Comparison of ENCODE assay signal across 8 cellular contexts in the genomic region with DNA sequence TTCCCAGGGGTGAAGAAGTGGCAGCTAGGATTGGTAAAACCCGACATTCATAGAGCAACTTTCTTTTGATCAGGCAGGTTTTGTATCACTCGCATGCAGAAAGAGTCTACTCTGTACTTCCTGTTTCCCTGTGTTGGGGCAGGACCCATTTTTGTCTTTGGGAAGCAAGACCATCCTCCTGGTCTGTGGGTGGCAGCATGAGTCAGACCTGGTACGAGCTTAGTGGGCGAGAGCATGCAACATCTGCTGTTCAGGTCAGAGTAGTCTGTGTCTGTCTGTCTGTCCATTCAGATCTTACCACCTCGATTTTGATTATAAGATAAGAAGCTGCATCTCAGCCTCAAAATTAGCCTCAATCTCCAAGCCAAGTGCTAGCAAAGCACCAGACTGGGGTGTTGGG.
A peak's percentile ranks its signal among the peaks of the same experiment; 100 is the strongest.
DNase-seq lines count a peak whose midpoint lies in the region; ATAC-seq and TF ChIP-seq lines count a peak whose summit lies in the region.

No MANE protein-coding gene starts in this region.

- H2AK5ac ChIP-seq in trophoblast cell (ENCODE audit: low read length), result no peak overlapping the region

- no peak overlapping the region for H3K23ac ChIP-seq in trophoblast cell (ENCODE audit: low read length)

- TF ChIP-seq CTCF in ascending aorta (IDR thresholded peaks at IDR 0.05) (no peak), hepatocyte (IDR thresholded peaks at IDR 0.05; ENCODE audit: poor library complexity) (no peak)

- H3K27me3 ChIP-seq in trophoblast cell (ENCODE audit: insufficient read depth, low read length), result no peaks in the 10 kb centered on the region
- H3K27me3 ChIP-seq in ascending aorta, result no peaks in the 10 kb centered on the region
- H3K27me3 ChIP-seq in hepatocyte, result no peaks in the 10 kb centered on the region

- CTCF ChIA-PET in T-cell (lab: Charles Lee), result interaction anchor here (0.6 to 2.6 kb wide), 4 partner anchors 10 to 15 kb away, joined by 3 to 10 read pairs (median 5); no protein-coding TSS in a partner anchor

- no CpG with 5 or more reads among the region's 5 CpGs for WGBS in trophoblast cell (ENCODE audit: extremely low coverage, insufficient coverage, insufficient read length)
- WGBS in hepatocyte (ENCODE audit: low lambda C conversion rate, missing lambda C conversion rate), result 84% methylated on average over 5 of the region's 5 CpGs

- no peak overlapping the region for H3K14ac ChIP-seq in trophoblast cell (ENCODE audit: low read length)

- H4K8ac ChIP-seq in trophoblast cell (ENCODE audit: low read depth, low read length), result no peak overlapping the region

- no peaks in the 10 kb centered on the region for H3K9me3 Mint-ChIP-seq in T-cell
- H3K9me3 Mint-ChIP-seq in effector memory CD8-positive, alpha-beta T cell, result no peaks in the 10 kb centered on the region

- H3K18ac ChIP-seq in trophoblast cell (ENCODE audit: low read length), result no peak overlapping the region

- intact Hi-C loops in ascending aorta (cut with DNase I), result no loop called here

- ATAC-seq in HG03432 (IDR thresholded peaks at IDR 0.05; ENCODE audit: unreplicated experiment), result peak; percentile 60
- ATAC-seq in T-cell (replicated peaks in 1 of 4), result peak in 3 of 4 experiments; percentile 21 to 42 (median 39)
- ATAC-seq in effector memory CD8-positive, alpha-beta T cell (replicated peaks), result peak; percentile 47

- no peak overlapping the region for H2BK120ac ChIP-seq in trophoblast cell (ENCODE audit: insufficient read depth, low read length, poor library complexity)

- H3K27ac ChIP-seq in trophoblast cell (ENCODE audit: low read depth, low read length) (no peak overlapping the region), ascending aorta (peak overlapping the region in 1 of 2 donors; percentile 66), hepatocyte (no peak overlapping the region)

- peak overlapping the region; percentile 98 to 100 for H3K27ac Mint-ChIP-seq in T-cell
- H3K27ac Mint-ChIP-seq in effector memory CD8-positive, alpha-beta T cell, result peak overlapping the region; percentile 80 to 97

- no peak overlapping the region for H4K91ac ChIP-seq in trophoblast cell (ENCODE audit: low read depth, low read length)

- H3K4me2 ChIP-seq in trophoblast cell (ENCODE audit: low read length) (no peak overlapping the region), hepatocyte (no peak overlapping the region)

- H3K27me3 Mint-ChIP-seq in T-cell, result no peaks in the 10 kb centered on the region
- H3K27me3 Mint-ChIP-seq in effector memory CD8-positive, alpha-beta T cell, result no peaks in the 10 kb centered on the region

- H2AFZ ChIP-seq in trophoblast cell (ENCODE audit: insufficient read depth, low read length, poor library complexity), result no peak overlapping the region
- no peak overlapping the region for H2AFZ ChIP-seq in hepatocyte

- no peak overlapping the region for H3K4ac ChIP-seq in trophoblast cell (ENCODE audit: low read depth, low read length)

- H3K4me3 Mint-ChIP-seq in T-cell, result peak overlapping the region; percentile 37 to 49 (median 39)
- peak overlapping the region; percentile 54 to 55 for H3K4me3 Mint-ChIP-seq in effector memory CD8-positive, alpha-beta T cell

- no peak overlapping the region for H4K12ac ChIP-seq in trophoblast cell (ENCODE audit: low read depth, low read length)

- no peaks in the 10 kb centered on the region for H3K9me2 ChIP-seq in hepatocyte (replicated peaks; ENCODE audit: insufficient read depth)

- H3K79me2 ChIP-seq in trophoblast cell (ENCODE audit: control insufficient read depth, insufficient read depth, low read length, poor library complexity) (no peaks in the 10 kb centered on the region), hepatocyte (peaks cover 14% of the 10 kb centered on the region)

- no peak overlapping the region for H2BK5ac ChIP-seq in trophoblast cell (ENCODE audit: low read depth, low read length, poor library complexity)

- POLR2A ChIA-PET in T-cell (lab: Charles Lee), result interaction anchor here (0.7 to 1.1 kb wide), 4 partner anchors 10 to 74 kb away, joined by 3 to 6 read pairs (median 3); no protein-coding TSS in a partner anchor

- H3K36me3 ChIP-seq in trophoblast cell (ENCODE audit: control insufficient read depth in 1 of 2, insufficient read depth in 2 of 2, low read length in 2 of 2) (no peaks in the 10 kb centered on the region), ascending aorta (no peaks in the 10 kb centered on the region), hepatocyte (replicated peaks; ENCODE audit: insufficient read depth, low read depth) (no peaks in the 10 kb centered on the region)

- peak in 4 of 34 experiments; percentile 27 to 46 (median 41) for DNase-seq in T-cell
- peak in 1 of 3 experiments; percentile 36 for DNase-seq in effector memory CD8-positive, alpha-beta T cell
- DNase-seq in stimulated activated CD4-positive, alpha-beta T cell treated with anti-CD3 and anti-CD28 coated beads, TNF-alpha, amount 100 ng/mL, for 4 hours (ENCODE audit: low read depth in 3 of 3), result peak in 2 of 3 experiments; percentile 24 to 41
- DNase-seq in trophoblast cell, result no peak
- no peak for DNase-seq in HuH-7.5 (ENCODE audit: low spot score)
- no peak for DNase-seq in ascending aorta (ENCODE audit: low spot score in 2 of 2)
- DNase-seq in hepatocyte (ENCODE audit: low spot score), result no peak

- H3K79me1 ChIP-seq in trophoblast cell (ENCODE audit: low read length), result no peaks in the 10 kb centered on the region

- peaks cover 3% of the 10 kb centered on the region for H4K20me1 ChIP-seq in hepatocyte (ENCODE audit: insufficient read depth, poor library complexity, severe bottlenecking)

- peaks cover 77 to 85% (median 78%) of the 10 kb centered on the region in 3 donors for H3K4me1 Mint-ChIP-seq in T-cell
- H3K4me1 Mint-ChIP-seq in effector memory CD8-positive, alpha-beta T cell (ENCODE audit: low read depth in 2 of 2), result peaks cover 57 to 60% of the 10 kb centered on the region in 2 donors

- H3K4me3 ChIP-seq in trophoblast cell (ENCODE audit: low read depth, low read length), result no peak overlapping the region
- no peak overlapping the region for H3K4me3 ChIP-seq in ascending aorta
- no peak overlapping the region for H3K4me3 ChIP-seq in hepatocyte

- H3K36me3 Mint-ChIP-seq in T-cell, result peaks cover 10% of the 10 kb centered on the region
- H3K36me3 Mint-ChIP-seq in effector memory CD8-positive, alpha-beta T cell (ENCODE audit: insufficient read depth), result peaks cover 5% of the 10 kb centered on the region

- no peak overlapping the region for H3K9ac ChIP-seq in trophoblast cell (ENCODE audit: low read length)

- H3K9me3 ChIP-seq in trophoblast cell (ENCODE audit: insufficient read depth, low read depth, low read length) (no peaks in the 10 kb centered on the region), ascending aorta (no peaks in the 10 kb centered on the region), hepatocyte (ENCODE audit: low read depth) (no peaks in the 10 kb centered on the region)

- H3K4me1 ChIP-seq in trophoblast cell (ENCODE audit: control insufficient read depth in 1 of 2, insufficient read depth in 2 of 2, low read length in 2 of 2), result no peaks in the 10 kb centered on the region
- peaks cover 2 to 17% of the 10 kb centered on the region in 2 donors for H3K4me1 ChIP-seq in ascending aorta
- peaks cover 15% of the 10 kb centered on the region for H3K4me1 ChIP-seq in hepatocyte (ENCODE audit: insufficient read depth)

- H2BK12ac ChIP-seq in trophoblast cell (ENCODE audit: low read length), result no peak overlapping the region

Comparison
In these comparisons a context has a peak if more than half of its experiments do, and no peak if none do; other contexts are left out.
1. DNase-seq: peak in stimulated activated CD4-positive, alpha-beta T cell treated with anti-CD3 and anti-CD28 coated beads, TNF-alpha, amount 100 ng/mL, for 4 hours (2 of 3); none in trophoblast cell (0 of 2), HuH-7.5 (single experiment), ascending aorta (0 of 2) and hepatocyte (single experiment).
2. Peak in every context shown above with its lines, with median percentiles within 50 percentile points of each other: ATAC-seq.